ENCODE assay signal across 8 cellular contexts in genomic region chr11:86069408-86070086, GRCh38. TPM values are rescaled to one million over a fixed set of nuclear protein-coding genes. Genes with fewer than 3 reads are reported as not detected.
DNase-seq lines count a peak whose midpoint lies in the region; ATAC-seq and TF ChIP-seq lines count a peak whose summit lies in the region.

No MANE protein-coding gene starts in this region.

- no peaks in the 10 kb centered on the region for H3K9me3 Mint-ChIP-seq in CD8-positive, alpha-beta memory T cell
- H3K9me3 Mint-ChIP-seq in effector memory CD8-positive, alpha-beta T cell: no peaks in the 10 kb centered on the region
- H3K9me3 Mint-ChIP-seq in type B pancreatic cell: no peaks in the 10 kb centered on the region

- no peaks in the 10 kb centered on the region for H3K9me3 ChIP-seq in CD8-positive, alpha-beta memory T cell (ENCODE audit: low read length)
- no peaks in the 10 kb centered on the region for H3K9me3 ChIP-seq in SJSA1 (replicated peaks)

- no peaks in the 10 kb centered on the region for H3K36me3 ChIP-seq in CD8-positive, alpha-beta memory T cell (ENCODE audit: insufficient read depth, low read length)
- H3K36me3 ChIP-seq in SJSA1: peaks cover 3% of the 10 kb centered on the region; the same call in 1 of the 2 replicates

- CTCF ChIA-PET in CD8-positive, alpha-beta memory T cell (lab: Charles Lee): interaction anchor here (0.9 to 2.7 kb wide), 12 partner anchors 9 to 138 kb away, joined by 3 to 13 read pairs (median 4); no protein-coding TSS in a partner anchor

- peak overlapping the region; percentile 81 for H3K27ac ChIP-seq in CD8-positive, alpha-beta memory T cell (ENCODE audit: low read depth, low read length)
- H3K27ac ChIP-seq in SJSA1: peak overlapping the region; percentile 100

- no peak for TF ChIP-seq CTCF in type B pancreatic cell (conservative IDR thresholded peaks at IDR 0.05)

- peaks cover 1 to 4% of the 10 kb centered on the region in 2 donors for H3K27me3 Mint-ChIP-seq in CD8-positive, alpha-beta memory T cell
- no peaks in the 10 kb centered on the region for H3K27me3 Mint-ChIP-seq in effector memory CD8-positive, alpha-beta T cell
- H3K27me3 Mint-ChIP-seq in type B pancreatic cell: no peaks in the 10 kb centered on the region

- H3K27ac Mint-ChIP-seq in CD8-positive, alpha-beta memory T cell: peak overlapping the region; percentile 90 to 98 (median 94)
- peak overlapping the region; percentile 98 for H3K27ac Mint-ChIP-seq in effector memory CD8-positive, alpha-beta T cell
- peak overlapping the region; percentile 100 for H3K27ac Mint-ChIP-seq in type B pancreatic cell

- H3K4me1 ChIP-seq in CD8-positive, alpha-beta memory T cell (ENCODE audit: insufficient read depth, low read length): peaks cover 11% of the 10 kb centered on the region
- peaks cover 24% of the 10 kb centered on the region for H3K4me1 ChIP-seq in SJSA1 (replicated peaks)

- H3K36me3 Mint-ChIP-seq in CD8-positive, alpha-beta memory T cell: peaks cover 0 to 20% (median 0%) of the 10 kb centered on the region in 3 donors
- H3K36me3 Mint-ChIP-seq in effector memory CD8-positive, alpha-beta T cell (ENCODE audit: insufficient read depth): peaks cover 34% of the 10 kb centered on the region
- no peaks in the 10 kb centered on the region for H3K36me3 Mint-ChIP-seq in type B pancreatic cell

- peaks cover 18 to 30% (median 27%) of the 10 kb centered on the region in 3 donors for H3K4me1 Mint-ChIP-seq in CD8-positive, alpha-beta memory T cell
- peaks cover 15 to 31% of the 10 kb centered on the region in 2 donors for H3K4me1 Mint-ChIP-seq in effector memory CD8-positive, alpha-beta T cell (ENCODE audit: low read depth in 2 of 2)
- peaks cover 24% of the 10 kb centered on the region for H3K4me1 Mint-ChIP-seq in type B pancreatic cell (ENCODE audit: unreplicated experiment)

- peak overlapping the region; percentile 39 for H3K4me3 ChIP-seq in CD8-positive, alpha-beta memory T cell (ENCODE audit: low read length)
- peak overlapping the region; percentile 35 for H3K4me3 ChIP-seq in SJSA1

- H3K27me3 ChIP-seq in CD8-positive, alpha-beta memory T cell (ENCODE audit: insufficient read depth, low read length, poor library complexity, severe bottlenecking): no peaks in the 10 kb centered on the region
- no peaks in the 10 kb centered on the region for H3K27me3 ChIP-seq in SJSA1 (replicated peaks)

- peak overlapping the region; percentile 74 to 100 (median 98) for H3K4me3 Mint-ChIP-seq in CD8-positive, alpha-beta memory T cell
- H3K4me3 Mint-ChIP-seq in effector memory CD8-positive, alpha-beta T cell: peak overlapping the region; percentile 99
- peak overlapping the region; percentile 97 for H3K4me3 Mint-ChIP-seq in type B pancreatic cell

- no peak for DNase-seq in CD8-positive, alpha-beta memory T cell
- peak; percentile 59 to 80 for DNase-seq in SJSA1 (ENCODE audit: low read depth in 1 of 2, low spot score in 2 of 2)
- no peak for DNase-seq in effector memory CD8-positive, alpha-beta T cell
- peak; percentile 84 for DNase-seq in medulla oblongata (ENCODE audit: extremely low spot score)
- no peak for DNase-seq in type B pancreatic cell (ENCODE audit: extremely low spot score, unreplicated experiment)
- DNase-seq in activated CD4-positive, CD25-positive, alpha-beta regulatory T cell treated with anti-CD3 and anti-CD28 coated beads, Interleukin-2, amount 50 U/mL, for 72 hours: no peak

- POLR2A ChIA-PET in CD8-positive, alpha-beta memory T cell (lab: Charles Lee): interaction anchor here (0.6 to 1.9 kb wide), 13 partner anchors 11 to 405 kb away, joined by 3 to 10 read pairs (median 4); partner anchors contain the start of genes CREBZF, EED and HIKESHI

- ATAC-seq in GM19035 (IDR thresholded peaks at IDR 0.05; ENCODE audit: unreplicated experiment) (peak; percentile 25), HG03565 (IDR thresholded peaks at IDR 0.05; ENCODE audit: unreplicated experiment) (peak; percentile 22)
- ATAC-seq in effector memory CD8-positive, alpha-beta T cell (replicated peaks): no peak

RNA-seq across cellular contexts. Expression of gene PICALM, which starts 0.7 kb away (rescaled TPM):
- total RNA-seq in CD8-positive, alpha-beta memory T cell: 100 to 1,000 TPM in 1 of 2 experiments, 10 to 100 TPM in 1; 95.2 to 103 TPM
- polyA plus RNA-seq in CD8-positive, alpha-beta memory T cell: 25.6 TPM
- total RNA-seq in SJSA1 (2014; rRNA removed; shearing (Covaris generic)): 105 and 132 TPM in 2 replicates
- total RNA-seq in type B pancreatic cell (ENCODE audit: low replicate concordance): 137 and 149 TPM in 2 replicates

Comparison
In these comparisons a context has a peak if more than half of its experiments do, and no peak if none do; other contexts are left out.
1. DNase-seq: peak in SJSA1 (2 of 2) and medulla oblongata (single experiment); none in CD8-positive, alpha-beta memory T cell (0 of 5), effector memory CD8-positive, alpha-beta T cell (0 of 3), type B pancreatic cell (single experiment) and activated CD4-positive, CD25-positive, alpha-beta regulatory T cell treated with anti-CD3 and anti-CD28 coated beads, Interleukin-2, amount 50 U/mL, for 72 hours (single experiment).
2. Peak in every context shown above with its lines, with median percentiles within 50 percentile points of each other: H3K27ac Mint-ChIP-seq and H3K4me3 Mint-ChIP-seq.